8 cellular contexts compared by ENCODE assay signal in genomic region chr6:7389162-7389450, GRCh38. TPM values are rescaled to one million over a fixed set of nuclear protein-coding genes. Genes with fewer than 3 reads are reported as not detected.
DNase-seq lines count a peak whose midpoint lies in the region; ATAC-seq, FAIRE-seq and TF ChIP-seq lines count a peak whose summit lies in the region.

No MANE protein-coding gene starts in this region.

- H3K9ac ChIP-seq in keratinocyte (ENCODE audit: control insufficient read depth, extremely low read depth, insufficient read depth, low read length): peak overlapping the region; percentile 86

- dilution Hi-C loops in keratinocyte (cut with MboI; ENCODE audit: extremely low pct_ligation_motif_present, low sequenced_read_pairs): no loop called here

- intact Hi-C loops in ascending aorta (cut with DNase I) (loop anchor here (1.0 kb wide), 2 partner anchors 76 to 201 kb away; partner anchors contain the start of genes SNRNP48 and SSR1), posterior cingulate gyrus (cut with DNase I) (loop anchor here (1.0 kb wide), 1 partner anchor 76 kb away; the partner anchor contains the start of gene SSR1)

- POLR2A ChIA-PET in BJ (lab: Charles Lee): interaction anchor here (0.5 kb wide), 1 partner anchor 201 kb away, joined by 4 read pairs; the partner anchor contains the start of gene SNRNP48

- FAIRE-seq in keratinocyte (lab: Jason Lieb, UNC): no peak

- H3K4me1 ChIP-seq in ascending aorta (peaks cover 0 to 8% of the 10 kb centered on the region in 2 donors), keratinocyte (ENCODE audit: control insufficient read depth, extremely low read depth, insufficient read depth, low read length) (peaks cover 21% of the 10 kb centered on the region)

- no peak for TF ChIP-seq CTCF in BJ (IDR thresholded peaks at IDR 0.05; ENCODE audit: insufficient read depth, low read depth, low read length)
- no peak for TF ChIP-seq CTCF in HL-60 (IDR thresholded peaks at IDR 0.05; ENCODE audit: insufficient read depth, low read length)
- no peak for TF ChIP-seq CTCF in ascending aorta (IDR thresholded peaks at IDR 0.05)
- TF ChIP-seq CTCF in keratinocyte (optimal IDR thresholded peaks at IDR 0.05 in 1 of 3, IDR thresholded peaks at IDR 0.05 in 1 of 3, conservative IDR thresholded peaks at IDR 0.05 in 1 of 3; ENCODE audit: extremely low read depth in 1 of 3, insufficient read depth in 2 of 3, low read length in 3 of 3): no peak

- H3K27me3 ChIP-seq in BJ (ENCODE audit: control insufficient read depth, insufficient read depth, low read length): no peaks in the 10 kb centered on the region
- H3K27me3 ChIP-seq in HL-60 (ENCODE audit: insufficient read depth, poor library complexity, severe bottlenecking): no peaks in the 10 kb centered on the region
- no peaks in the 10 kb centered on the region for H3K27me3 ChIP-seq in ascending aorta
- H3K27me3 ChIP-seq in keratinocyte (ENCODE audit: control insufficient read depth, extremely low read depth, insufficient read depth, low read length): no peaks in the 10 kb centered on the region

- H4K20me1 ChIP-seq in keratinocyte (ENCODE audit: control insufficient read depth, extremely low read depth, insufficient read depth, low read length): peaks cover 2% of the 10 kb centered on the region

- no peaks in the 10 kb centered on the region for H3K9me1 ChIP-seq in keratinocyte (ENCODE audit: control insufficient read depth, extremely low read depth, insufficient read depth, low read length)

- H2AFZ ChIP-seq in keratinocyte (ENCODE audit: control insufficient read depth, low read length): peak overlapping the region; percentile 94

- CTCF ChIA-PET in BJ (lab: Yijun Ruan, JAX): interaction anchor here (1.2 to 2.5 kb wide), 2 partner anchors 22 to 113 kb away, joined by 3 to 6 read pairs; no protein-coding TSS in a partner anchor

- H3K79me2 ChIP-seq in keratinocyte (ENCODE audit: control insufficient read depth, insufficient read depth, low read length): peaks cover 36% of the 10 kb centered on the region

- H3K4me2 ChIP-seq in keratinocyte (ENCODE audit: control insufficient read depth, extremely low read depth, insufficient read depth, low read depth, low read length): peak overlapping the region; percentile 98

- H3K9me3 ChIP-seq in ascending aorta (no peaks in the 10 kb centered on the region), keratinocyte (ENCODE audit: control insufficient read depth, low read depth, low read length) (no peaks in the 10 kb centered on the region)

- DNase-seq in BJ (ENCODE audit: low read depth) (no peak), HL-60 (ENCODE audit: low read depth in 1 of 2, low spot score in 1 of 2) (peak in 1 of 2 experiments; percentile 82), ascending aorta (ENCODE audit: low spot score in 2 of 2) (no peak), keratinocyte (ENCODE audit: low read depth, low spot score) (no peak), stromal cell of bone marrow (ENCODE audit: low read depth) (peak; percentile 16), posterior cingulate gyrus (no peak), NCI-H2107 (lab: John Stamatoyannopoulos, UW) (no peak)

- peak overlapping the region; percentile 90 for H3K27ac ChIP-seq in HL-60 (replicated peaks)
- peak overlapping the region; percentile 91 to 92 for H3K27ac ChIP-seq in ascending aorta
- peak overlapping the region; percentile 72 for H3K27ac ChIP-seq in keratinocyte (ENCODE audit: control insufficient read depth, insufficient read depth, low read length)

- peak overlapping the region; percentile 77 for H3K4me3 ChIP-seq in BJ (ENCODE audit: low read depth, low read length)
- H3K4me3 ChIP-seq in HL-60 (replicated peaks; ENCODE audit: insufficient read depth, low read length): peak overlapping the region; percentile 59
- peak overlapping the region; percentile 87 to 88 for H3K4me3 ChIP-seq in ascending aorta
- peak overlapping the region; percentile 63 to 90 (median 86) for H3K4me3 ChIP-seq in keratinocyte (ENCODE audit: control insufficient read depth in 2 of 3, extremely low read depth in 1 of 3, insufficient read depth in 2 of 3, low read depth in 1 of 3, low read length in 3 of 3)

- no peak for ATAC-seq in GM18867 (IDR thresholded peaks at IDR 0.05; ENCODE audit: unreplicated experiment)

- H3K36me3 ChIP-seq in BJ (ENCODE audit: control insufficient read depth, insufficient read depth, low read length) (no peaks in the 10 kb centered on the region), ascending aorta (peaks cover 0 to 2% of the 10 kb centered on the region in 2 donors), keratinocyte (ENCODE audit: control insufficient read depth in 2 of 2, extremely low read depth in 1 of 2, insufficient read depth in 2 of 2, low read length in 2 of 2) (peaks cover 1 to 7% of the 10 kb centered on the region in 2 experiments)

RNA-seq across cellular contexts. Expression of gene CAGE1, which starts 0.4 kb away (rescaled TPM):
- polyA plus RNA-seq in BJ (2011; rRNA removed) (not detected in 2 replicates), keratinocyte (0.03 to 0.04 TPM (median 0.03 TPM) in 3 replicates)
- not detected in 2 replicates for polyA minus RNA-seq in BJ (2011; rRNA and poly(A)+ RNA removed)
- total RNA-seq in ascending aorta: not detected
- not detected for polyA plus RNA-seq in keratinocyte (2011; ENCODE audit: low read depth)
- polyA plus RNA-seq in keratinocyte (2011; cell fraction: cytosol; rRNA removed): not detected in 2 replicates
- 0.08 TPM in 1 of 2 replicates, not detected in the other for polyA plus RNA-seq in keratinocyte (2011; cell fraction: nucleus; rRNA removed)
- polyA plus RNA-seq in keratinocyte (2012; ENCODE audit: low replicate concordance): 0.05 TPM in 1 of 2 replicates, not detected in the other
- polyA minus RNA-seq in keratinocyte: not detected in 3 replicates
- polyA minus RNA-seq in keratinocyte (2011; cell fraction: cytosol; rRNA and poly(A)+ RNA removed): not detected
- 0.21 TPM in 1 of 2 replicates, not detected in the other for polyA minus RNA-seq in keratinocyte (2011; cell fraction: nucleus; rRNA and poly(A)+ RNA removed)

RNA-seq across cellular contexts. Expression of gene RIOK1, which starts 0.5 kb away (rescaled TPM):
- polyA plus RNA-seq in BJ (2011; rRNA removed): 12.1 and 16.1 TPM in 2 replicates
- 11.7 and 13.2 TPM in 2 replicates for polyA minus RNA-seq in BJ (2011; rRNA and poly(A)+ RNA removed)
- 4.9 TPM for total RNA-seq in ascending aorta
- 10.6 to 11.7 TPM (median 11.5 TPM) in 3 replicates for polyA plus RNA-seq in keratinocyte
- polyA plus RNA-seq in keratinocyte (2011; ENCODE audit: low read depth): 38.6 TPM
- 8.8 and 12.8 TPM in 2 replicates for polyA plus RNA-seq in keratinocyte (2011; cell fraction: cytosol; rRNA removed)
- 22.2 and 25.5 TPM in 2 replicates for polyA plus RNA-seq in keratinocyte (2011; cell fraction: nucleus; rRNA removed)
- polyA plus RNA-seq in keratinocyte (2012; ENCODE audit: low replicate concordance): 16.7 and 17.2 TPM in 2 replicates
- 6.9 to 21.4 TPM (median 12.7 TPM) in 3 replicates for polyA minus RNA-seq in keratinocyte
- 4.0 TPM for polyA minus RNA-seq in keratinocyte (2011; cell fraction: cytosol; rRNA and poly(A)+ RNA removed)
- 9.6 and 12.5 TPM in 2 replicates for polyA minus RNA-seq in keratinocyte (2011; cell fraction: nucleus; rRNA and poly(A)+ RNA removed)
